Comparison of ENCODE assay signal across 16 cellular contexts in genomic region chr17:28968269-28968913, GRCh38. TPM values are rescaled to one million over a fixed set of nuclear protein-coding genes. Genes with fewer than 3 reads are reported as not detected.
DNase-seq lines count a peak whose midpoint lies in the region; ATAC-seq, FAIRE-seq and TF ChIP-seq lines count a peak whose summit lies in the region.
"Had no signal": no experiment of that assay in that cellular context is flagged by ENCODE, and none has a peak within 500 bp of the region (broad histone marks: within the 10 kb centered on the region; RNA-seq: fewer than 3 reads in every experiment).

No MANE protein-coding gene starts in this region.

- peak; percentile 29 to 35 for ATAC-seq in right cardiac atrium
- ATAC-seq: foreskin keratinocyte had no signal

- H3K4me3 ChIP-seq in SJCRH30 (peak overlapping the region; percentile 49), right cardiac atrium (ENCODE audit: low read length) (no peak overlapping the region), osteoblast (ENCODE audit: insufficient read depth, low read length) (no peak overlapping the region)

- H3K27ac ChIP-seq in SJCRH30 = peak overlapping the region; percentile 93
- no peak overlapping the region for H3K27ac ChIP-seq in right cardiac atrium (ENCODE audit: low read length)
- H3K27ac ChIP-seq in osteoblast (ENCODE audit: low read depth, low read length) = no peak overlapping the region
- H3K27ac ChIP-seq: foreskin keratinocyte had no signal

- intact Hi-C loops in right cardiac atrium (cut with DNase I) = loop anchor here in 2 of 4 donors (5.0 to 10.0 kb wide), 3 partner anchors 106 to 236 kb away; no protein-coding TSS in a partner anchor

- no peaks in the 10 kb centered on the region for H4K20me1 ChIP-seq in osteoblast (ENCODE audit: insufficient read depth, low read length)

- H3K4me1 ChIP-seq in SJCRH30 (peaks cover 75% of the 10 kb centered on the region), right cardiac atrium (ENCODE audit: control insufficient read depth, insufficient read depth, low read length) (peaks cover 10% of the 10 kb centered on the region), osteoblast (ENCODE audit: insufficient read depth, low read length) (peaks cover 10% of the 10 kb centered on the region)

- H3K27me3 ChIP-seq in SJCRH30 (no peaks in the 10 kb centered on the region), right cardiac atrium (ENCODE audit: control insufficient read depth, insufficient read depth) (no peaks in the 10 kb centered on the region), osteoblast (ENCODE audit: insufficient read depth, low read length) (peaks cover 49% of the 10 kb centered on the region)

- no peaks in the 10 kb centered on the region for H3K79me2 ChIP-seq in osteoblast (ENCODE audit: insufficient read depth, low read length)

- no peak for TF ChIP-seq POLR2A in GM12891 (IDR thresholded peaks at IDR 0.05; ENCODE audit: low read depth, low read length)

- no peak for TF ChIP-seq CTCF in osteoblast (IDR thresholded peaks at IDR 0.05; ENCODE audit: extremely low read depth, low read depth, low read length)

- WGBS in right cardiac atrium = 46% methylated on average over 10 of the region's 10 CpGs

- no peak for FAIRE-seq in GM12891 (lab: Jason Lieb, UNC)
- FAIRE-seq: urothelium cell line had no signal

- no peaks in the 10 kb centered on the region for H3K9me3 ChIP-seq in SJCRH30 (replicated peaks)
- H3K9me3 ChIP-seq in right cardiac atrium (ENCODE audit: control insufficient read depth, low read length) = no peaks in the 10 kb centered on the region
- H3K9me3 ChIP-seq in osteoblast (ENCODE audit: low read depth, low read length) = no peaks in the 10 kb centered on the region

- no peak overlapping the region for H3K4me2 ChIP-seq in osteoblast (ENCODE audit: insufficient read depth, low read length)

- H2AFZ ChIP-seq in osteoblast (ENCODE audit: low read length) = no peak overlapping the region

- DNase-seq in Daoy (ENCODE audit: low read depth) = peak; percentile 59
- DNase-seq in SJCRH30 = peak; percentile 92 to 94
- peak in 2 of 3 donors; percentile 61 to 67 for DNase-seq in right cardiac atrium
- DNase-seq in osteoblast (ENCODE audit: insufficient read length, low spot score, missing footprints) = peak; percentile 37
- no peak for DNase-seq in OCI-M1 (lab: John Stamatoyannopoulos, UW)
- DNase-seq in stimulated activated naive CD4-positive, alpha-beta T cell (lab: John Stamatoyannopoulos, UW) = no peak
- no peak for DNase-seq in AG08396 (ENCODE audit: low spot score)
- DNase-seq in GM12891 (ENCODE audit: insufficient read length, low spot score) = no peak
- DNase-seq: activated CD4-positive, alpha-beta memory T cell treated with anti-CD3 and anti-CD28 coated beads, Interleukin-2, amount 10 ng/mL, durations not matched to agents 7 days and 5 days; effector CD4-positive, alpha-beta T cell; foreskin keratinocyte; GDM1; SHP77 treated with DMSO at 0.1 percent for 48 hours; stimulated activated CD4-positive, alpha-beta T cell treated with anti-CD3 and anti-CD28 coated beads, Interleukin-4, amount 100 ng/mL, for 1 hour had no signal

- H3K36me3 ChIP-seq in SJCRH30 = no peaks in the 10 kb centered on the region
- no peaks in the 10 kb centered on the region for H3K36me3 ChIP-seq in osteoblast (ENCODE audit: insufficient read depth, low read length)

TF ChIP-seq in GM12891, 5 proteins besides CTCF, POLR2A, EP300 and RAD21:
- TF ChIP-seq PAX5 (IDR thresholded peaks at IDR 0.05; ENCODE audit: insufficient read depth, low read length, severe bottlenecking) = no peak
- TF ChIP-seq SPI1 (IDR thresholded peaks at IDR 0.05; ENCODE audit: low read depth, low read length) = no peak
- no peak for TF ChIP-seq TAF1 (IDR thresholded peaks at IDR 0.05; ENCODE audit: low read depth, low read length)

RNA-seq across cellular contexts. Expression of gene PHF12, which starts 17.1 kb away (rescaled TPM):
- total RNA-seq in Daoy (2014; rRNA removed; shearing (Covaris generic)) = 18.0 and 29.1 TPM in 2 replicates
- total RNA-seq in SJCRH30 (2014; rRNA removed; shearing (Covaris generic)) = 48.5 and 49.9 TPM in 2 replicates
- total RNA-seq in right cardiac atrium (10 to 100 TPM; 20.8 to 25.4 (median 24.2) TPM), osteoblast (20.3 and 26.8 TPM in 2 replicates)
- 10.8 TPM for polyA plus RNA-seq in right cardiac atrium
- polyA plus RNA-seq in GM12891 (2012; ENCODE audit: low read depth, missing spikeins) = 20.6 TPM

RNA-seq across cellular contexts. Expression of gene SEZ6, which starts 37.4 kb away (rescaled TPM):
- total RNA-seq in Daoy (2014; rRNA removed; shearing (Covaris generic)) = not detected in 2 replicates
- 16.1 and 20.5 TPM in 2 replicates for total RNA-seq in SJCRH30 (2014; rRNA removed; shearing (Covaris generic))
- total RNA-seq in right cardiac atrium (not detected), osteoblast (not detected in 2 replicates)
- not detected for polyA plus RNA-seq in right cardiac atrium
- 0.31 TPM for polyA plus RNA-seq in GM12891 (2012; ENCODE audit: low read depth, missing spikeins)
- total RNA-seq: activated CD4-positive, alpha-beta memory T cell treated with anti-CD3 and anti-CD28 coated beads, Interleukin-2, amount 10 ng/mL, durations not matched to agents 7 days and 5 days; activated T-helper 2 cell treated with anti-CD3 and anti-CD28 coated beads, Interferon-gamma antibody, Interleukin-2, Interleukin-4, amounts not matched to agents 10 μg/mL and 5 μg/mL and 100 μg/mL, durations not matched to agents 14 hours and 24 hours and 36 hours; foreskin keratinocyte had no signal
- polyA plus RNA-seq: foreskin keratinocyte had no signal

Comparison
In these comparisons a context has a peak if more than half of its experiments do, and no peak if none do; other contexts are left out.
1. DNase-seq: peak in Daoy (single experiment), SJCRH30 (2 of 2), right cardiac atrium (2 of 3) and osteoblast (single experiment); none in OCI-M1 (single experiment), stimulated activated naive CD4-positive, alpha-beta T cell (0 of 6), AG08396 (single experiment) and GM12891 (single experiment).
2. RNA of gene SEZ6, which starts 37.4 kb away (total RNA-seq): 16.1 to 20.5 TPM in SJCRH30; not detected in right cardiac atrium, not detected in Daoy and not detected in osteoblast; every median in the first group is over 10 times any median in the second.